ENCODE assay signal across 1 cellular context in the genomic region with DNA sequence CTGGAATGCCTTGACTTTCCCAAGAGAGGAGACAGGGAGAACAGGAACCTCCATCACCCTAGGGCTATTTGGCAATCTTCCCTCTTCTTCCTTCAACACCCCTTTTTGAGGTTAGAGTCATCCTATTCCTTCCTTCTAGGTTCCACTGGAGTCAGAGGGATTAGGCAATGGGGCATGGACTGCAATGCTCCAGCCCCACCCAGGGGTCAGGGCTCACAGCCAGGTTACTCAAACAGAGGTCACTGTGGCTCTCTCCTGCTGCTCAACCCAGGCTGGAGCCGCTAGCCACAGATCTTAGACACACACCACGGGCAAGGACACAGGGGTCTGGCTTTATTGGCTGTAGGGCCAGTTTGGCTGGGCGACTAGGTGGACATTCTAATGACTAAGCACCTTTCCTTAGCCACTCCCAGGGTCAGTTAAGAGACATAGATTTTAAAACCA.
TF ChIP-seq lines count a peak whose summit lies in the region.

No MANE protein-coding gene starts in this region.

TF ChIP-seq in H1, 55 proteins besides CTCF, POLR2A, EP300 and RAD21 (continued from another document):
- TF ChIP-seq, protein P1, sequence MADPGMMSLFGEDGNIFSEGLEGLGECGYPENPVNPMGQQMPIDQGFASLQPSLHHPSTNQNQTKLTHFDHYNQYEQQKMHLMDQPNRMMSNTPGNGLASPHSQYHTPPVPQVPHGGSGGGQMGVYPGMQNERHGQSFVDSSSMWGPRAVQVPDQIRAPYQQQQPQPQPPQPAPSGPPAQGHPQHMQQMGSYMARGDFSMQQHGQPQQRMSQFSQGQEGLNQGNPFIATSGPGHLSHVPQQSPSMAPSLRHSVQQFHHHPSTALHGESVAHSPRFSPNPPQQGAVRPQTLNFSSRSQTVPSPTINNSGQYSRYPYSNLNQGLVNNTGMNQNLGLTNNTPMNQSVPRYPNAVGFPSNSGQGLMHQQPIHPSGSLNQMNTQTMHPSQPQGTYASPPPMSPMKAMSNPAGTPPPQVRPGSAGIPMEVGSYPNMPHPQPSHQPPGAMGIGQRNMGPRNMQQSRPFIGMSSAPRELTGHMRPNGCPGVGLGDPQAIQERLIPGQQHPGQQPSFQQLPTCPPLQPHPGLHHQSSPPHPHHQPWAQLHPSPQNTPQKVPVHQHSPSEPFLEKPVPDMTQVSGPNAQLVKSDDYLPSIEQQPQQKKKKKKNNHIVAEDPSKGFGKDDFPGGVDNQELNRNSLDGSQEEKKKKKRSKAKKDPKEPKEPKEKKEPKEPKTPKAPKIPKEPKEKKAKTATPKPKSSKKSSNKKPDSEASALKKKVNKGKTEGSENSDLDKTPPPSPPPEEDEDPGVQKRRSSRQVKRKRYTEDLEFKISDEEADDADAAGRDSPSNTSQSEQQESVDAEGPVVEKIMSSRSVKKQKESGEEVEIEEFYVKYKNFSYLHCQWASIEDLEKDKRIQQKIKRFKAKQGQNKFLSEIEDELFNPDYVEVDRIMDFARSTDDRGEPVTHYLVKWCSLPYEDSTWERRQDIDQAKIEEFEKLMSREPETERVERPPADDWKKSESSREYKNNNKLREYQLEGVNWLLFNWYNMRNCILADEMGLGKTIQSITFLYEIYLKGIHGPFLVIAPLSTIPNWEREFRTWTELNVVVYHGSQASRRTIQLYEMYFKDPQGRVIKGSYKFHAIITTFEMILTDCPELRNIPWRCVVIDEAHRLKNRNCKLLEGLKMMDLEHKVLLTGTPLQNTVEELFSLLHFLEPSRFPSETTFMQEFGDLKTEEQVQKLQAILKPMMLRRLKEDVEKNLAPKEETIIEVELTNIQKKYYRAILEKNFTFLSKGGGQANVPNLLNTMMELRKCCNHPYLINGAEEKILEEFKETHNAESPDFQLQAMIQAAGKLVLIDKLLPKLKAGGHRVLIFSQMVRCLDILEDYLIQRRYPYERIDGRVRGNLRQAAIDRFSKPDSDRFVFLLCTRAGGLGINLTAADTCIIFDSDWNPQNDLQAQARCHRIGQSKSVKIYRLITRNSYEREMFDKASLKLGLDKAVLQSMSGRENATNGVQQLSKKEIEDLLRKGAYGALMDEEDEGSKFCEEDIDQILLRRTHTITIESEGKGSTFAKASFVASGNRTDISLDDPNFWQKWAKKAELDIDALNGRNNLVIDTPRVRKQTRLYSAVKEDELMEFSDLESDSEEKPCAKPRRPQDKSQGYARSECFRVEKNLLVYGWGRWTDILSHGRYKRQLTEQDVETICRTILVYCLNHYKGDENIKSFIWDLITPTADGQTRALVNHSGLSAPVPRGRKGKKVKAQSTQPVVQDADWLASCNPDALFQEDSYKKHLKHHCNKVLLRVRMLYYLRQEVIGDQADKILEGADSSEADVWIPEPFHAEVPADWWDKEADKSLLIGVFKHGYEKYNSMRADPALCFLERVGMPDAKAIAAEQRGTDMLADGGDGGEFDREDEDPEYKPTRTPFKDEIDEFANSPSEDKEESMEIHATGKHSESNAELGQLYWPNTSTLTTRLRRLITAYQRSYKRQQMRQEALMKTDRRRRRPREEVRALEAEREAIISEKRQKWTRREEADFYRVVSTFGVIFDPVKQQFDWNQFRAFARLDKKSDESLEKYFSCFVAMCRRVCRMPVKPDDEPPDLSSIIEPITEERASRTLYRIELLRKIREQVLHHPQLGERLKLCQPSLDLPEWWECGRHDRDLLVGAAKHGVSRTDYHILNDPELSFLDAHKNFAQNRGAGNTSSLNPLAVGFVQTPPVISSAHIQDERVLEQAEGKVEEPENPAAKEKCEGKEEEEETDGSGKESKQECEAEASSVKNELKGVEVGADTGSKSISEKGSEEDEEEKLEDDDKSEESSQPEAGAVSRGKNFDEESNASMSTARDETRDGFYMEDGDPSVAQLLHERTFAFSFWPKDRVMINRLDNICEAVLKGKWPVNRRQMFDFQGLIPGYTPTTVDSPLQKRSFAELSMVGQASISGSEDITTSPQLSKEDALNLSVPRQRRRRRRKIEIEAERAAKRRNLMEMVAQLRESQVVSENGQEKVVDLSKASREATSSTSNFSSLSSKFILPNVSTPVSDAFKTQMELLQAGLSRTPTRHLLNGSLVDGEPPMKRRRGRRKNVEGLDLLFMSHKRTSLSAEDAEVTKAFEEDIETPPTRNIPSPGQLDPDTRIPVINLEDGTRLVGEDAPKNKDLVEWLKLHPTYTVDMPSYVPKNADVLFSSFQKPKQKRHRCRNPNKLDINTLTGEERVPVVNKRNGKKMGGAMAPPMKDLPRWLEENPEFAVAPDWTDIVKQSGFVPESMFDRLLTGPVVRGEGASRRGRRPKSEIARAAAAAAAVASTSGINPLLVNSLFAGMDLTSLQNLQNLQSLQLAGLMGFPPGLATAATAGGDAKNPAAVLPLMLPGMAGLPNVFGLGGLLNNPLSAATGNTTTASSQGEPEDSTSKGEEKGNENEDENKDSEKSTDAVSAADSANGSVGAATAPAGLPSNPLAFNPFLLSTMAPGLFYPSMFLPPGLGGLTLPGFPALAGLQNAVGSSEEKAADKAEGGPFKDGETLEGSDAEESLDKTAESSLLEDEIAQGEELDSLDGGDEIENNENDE (IDR thresholded peaks at IDR 0.05; ENCODE audit: insufficient replicate concordance, low read length), result no peak
- TF ChIP-seq ZNF274 (IDR thresholded peaks at IDR 0.05; ENCODE audit: borderline replicate concordance, extremely low read depth, low read length) (no peak), MAFK (IDR thresholded peaks at IDR 0.05; ENCODE audit: low read depth, low read length) (no peak; the same call in 1 of the 2 replicates), RFX5 (IDR thresholded peaks at IDR 0.05; ENCODE audit: borderline replicate concordance, low read depth, low read length) (no peak), KDM5A (IDR thresholded peaks at IDR 0.05; ENCODE audit: low read length) (no peak), GTF2F1 (IDR thresholded peaks at IDR 0.05; ENCODE audit: borderline replicate concordance, low read depth, low read length) (no peak), SIRT6 (IDR thresholded peaks at IDR 0.05; ENCODE audit: low read length) (no peak), SAP30 (IDR thresholded peaks at IDR 0.05; ENCODE audit: insufficient read depth, insufficient replicate concordance, low read length) (no peak), CEBPB (IDR thresholded peaks at IDR 0.05; ENCODE audit: low read depth, low read length) (no peak)
- TF ChIP-seq, protein P2, sequence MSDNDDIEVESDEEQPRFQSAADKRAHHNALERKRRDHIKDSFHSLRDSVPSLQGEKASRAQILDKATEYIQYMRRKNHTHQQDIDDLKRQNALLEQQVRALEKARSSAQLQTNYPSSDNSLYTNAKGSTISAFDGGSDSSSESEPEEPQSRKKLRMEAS (IDR thresholded peaks at IDR 0.05), result no peak
- TF ChIP-seq, protein P3, sequence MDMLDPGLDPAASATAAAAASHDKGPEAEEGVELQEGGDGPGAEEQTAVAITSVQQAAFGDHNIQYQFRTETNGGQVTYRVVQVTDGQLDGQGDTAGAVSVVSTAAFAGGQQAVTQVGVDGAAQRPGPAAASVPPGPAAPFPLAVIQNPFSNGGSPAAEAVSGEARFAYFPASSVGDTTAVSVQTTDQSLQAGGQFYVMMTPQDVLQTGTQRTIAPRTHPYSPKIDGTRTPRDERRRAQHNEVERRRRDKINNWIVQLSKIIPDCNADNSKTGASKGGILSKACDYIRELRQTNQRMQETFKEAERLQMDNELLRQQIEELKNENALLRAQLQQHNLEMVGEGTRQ (IDR thresholded peaks at IDR 0.05; ENCODE audit: low read length), result no peak
